In genomic region chr14:100392266-100392850, GRCh38 we compare ENCODE assay signal across 22 cellular contexts. TPM values are rescaled to one million over a fixed set of nuclear protein-coding genes. Genes with fewer than 3 reads are reported as not detected.
DNase-seq lines count a peak whose midpoint lies in the region; ATAC-seq and TF ChIP-seq lines count a peak whose summit lies in the region.
"Had no signal": no experiment of that assay in that cellular context is flagged by ENCODE, and none has a peak within 500 bp of the region (broad histone marks: within the 10 kb centered on the region; RNA-seq: fewer than 3 reads in every experiment).

No MANE protein-coding gene starts in this region.

- no peaks in the 10 kb centered on the region for H3K27me3 ChIP-seq in breast epithelium
- no peaks in the 10 kb centered on the region for H3K27me3 ChIP-seq in naive thymus-derived CD4-positive, alpha-beta T cell (ENCODE audit: control insufficient read depth in 2 of 2, insufficient read depth in 2 of 2, low read length in 2 of 2)
- H3K27me3 ChIP-seq: adrenal gland, colonic mucosa had no signal

- H3K4me3 Mint-ChIP-seq in MCF 10A (ENCODE audit: unreplicated experiment) (no peak overlapping the region), type B pancreatic cell (peak overlapping the region; percentile 22)
- no peak overlapping the region for H3K4me3 Mint-ChIP-seq in naive thymus-derived CD4-positive, alpha-beta T cell
- no peak overlapping the region for H3K4me3 Mint-ChIP-seq in stimulated activated naive CD8-positive, alpha-beta T cell treated with anti-CD3 and anti-CD28 coated beads, Interleukin-15, amount 100 ng/mL, for 72 hours
- H3K4me3 Mint-ChIP-seq: activated T-helper 1 cell treated with anti-CD3 and anti-CD28 coated beads, Interleukin-12 subunit alpha, Interleukin-12 subunit beta, Interleukin-2, Interleukin-4 antibody, amounts not matched to agents 30 ng/mL and 10 ng/mL and 1 ng/mL, durations not matched to agents 14 hours and 24 hours and 36 hours; naive B cell; stimulated activated effector memory CD8-positive, alpha-beta T cell treated with anti-CD3 and anti-CD28 coated beads, Interleukin-12 subunit alpha, Interleukin-12 subunit beta, amount 100 ng/mL, for 72 hours had no signal

- BruUV-seq in MCF 10A (replicated peaks; lab: Mats Ljungman, UMichigan): no TSS peak

- no peaks in the 10 kb centered on the region for H3K4me1 ChIP-seq in breast epithelium
- H3K4me1 ChIP-seq in naive thymus-derived CD4-positive, alpha-beta T cell (ENCODE audit: control insufficient read depth in 2 of 2, insufficient read depth in 2 of 2, low read length in 2 of 2): peaks cover 3 to 6% of the 10 kb centered on the region in 2 donors

- no peak for ATAC-seq in naive thymus-derived CD4-positive, alpha-beta T cell
- ATAC-seq in GM18511 (IDR thresholded peaks at IDR 0.05; ENCODE audit: unreplicated experiment): no peak
- ATAC-seq in stimulated activated naive CD8-positive, alpha-beta T cell treated with anti-CD3 and anti-CD28 coated beads, Interleukin-15, amount 100 ng/mL, for 72 hours: no peak
- ATAC-seq: left lobe of liver; right cardiac atrium; stimulated activated effector memory CD8-positive, alpha-beta T cell treated with anti-CD3 and anti-CD28 coated beads, Interleukin-12 subunit alpha, Interleukin-12 subunit beta, amount 100 ng/mL, for 72 hours had no signal

- DNase-seq in MCF 10A (ENCODE audit: unreplicated experiment): no peak
- DNase-seq in breast epithelium (ENCODE audit: low spot score in 2 of 2): no peak
- DNase-seq in NCI-H69 (lab: John Stamatoyannopoulos, UW): peak; percentile 80
- peak; percentile 69 for DNase-seq in fibroblast of mammary gland (ENCODE audit: low read depth)
- no peak for DNase-seq in type B pancreatic cell (ENCODE audit: extremely low spot score, unreplicated experiment)
- DNase-seq in naive thymus-derived CD4-positive, alpha-beta T cell: no peak
- no peak for DNase-seq in stimulated activated naive CD8-positive, alpha-beta T cell treated with anti-CD3 and anti-CD28 coated beads, Interleukin-15, amount 100 ng/mL, for 72 hours
- DNase-seq: ACHN; activated CD4-positive, alpha-beta T cell treated with anti-CD3 and anti-CD28 coated beads, Interleukin-2, amount 50 U/mL, for 4 hours; colonic mucosa; hypothalamus; KBM-7; naive B cell; NCI-H187; NCI-H748 treated with DMSO at 0.1 percent for 48 hours; right cardiac atrium had no signal

- no peak for TF ChIP-seq POLR2A in breast epithelium (IDR thresholded peaks at IDR 0.05)

- POLR2A ChIA-PET in MCF 10A (lab: Yijun Ruan, JAX): interaction anchor here (1.2 to 1.3 kb wide), 2 partner anchors 17 to 31 kb away, joined by 3 to 4 read pairs; no protein-coding TSS in a partner anchor
- POLR2A ChIA-PET in naive thymus-derived CD4-positive, alpha-beta T cell (lab: Charles Lee): no interaction called here

- H3K36me3 ChIP-seq in breast epithelium: no peaks in the 10 kb centered on the region
- H3K36me3 ChIP-seq in naive thymus-derived CD4-positive, alpha-beta T cell (ENCODE audit: control insufficient read depth in 2 of 3, insufficient read depth in 3 of 3, low read length in 3 of 3): peaks cover 0 to 4% (median 0%) of the 10 kb centered on the region in 3 experiments
- H3K36me3 ChIP-seq: adrenal gland, colonic mucosa, HAP-1 had no signal

- no peak for TF ChIP-seq CTCF in MCF 10A (IDR thresholded peaks at IDR 0.05; ENCODE audit: unreplicated experiment)
- no peak for TF ChIP-seq CTCF in breast epithelium (IDR thresholded peaks at IDR 0.05)
- no peak for TF ChIP-seq CTCF in fibroblast of mammary gland (conservative IDR thresholded peaks at IDR 0.05; ENCODE audit: control insufficient read depth, insufficient read depth, low read depth, low read length)
- TF ChIP-seq CTCF in type B pancreatic cell (conservative IDR thresholded peaks at IDR 0.05): no peak

- H3K27ac Mint-ChIP-seq in MCF 10A (ENCODE audit: low read depth, unreplicated experiment) (peak overlapping the region; percentile 36), type B pancreatic cell (no peak overlapping the region)
- H3K27ac Mint-ChIP-seq in naive thymus-derived CD4-positive, alpha-beta T cell: no peak overlapping the region
- no peak overlapping the region for H3K27ac Mint-ChIP-seq in stimulated activated naive CD8-positive, alpha-beta T cell treated with anti-CD3 and anti-CD28 coated beads, Interleukin-15, amount 100 ng/mL, for 72 hours
- H3K27ac Mint-ChIP-seq: activated T-helper 1 cell treated with anti-CD3 and anti-CD28 coated beads, Interleukin-12 subunit alpha, Interleukin-12 subunit beta, Interleukin-2, Interleukin-4 antibody, amounts not matched to agents 30 ng/mL and 10 ng/mL and 1 ng/mL, durations not matched to agents 14 hours and 24 hours and 36 hours had no signal

- CTCF ChIA-PET in MCF 10A (lab: Yijun Ruan, JAX): interaction anchor here (0.7 to 1.8 kb wide), 3 partner anchors 47 to 137 kb away, joined by 3 to 5 read pairs (median 3); no protein-coding TSS in a partner anchor
- CTCF ChIA-PET in naive thymus-derived CD4-positive, alpha-beta T cell (lab: Charles Lee): no interaction called here

- no peak overlapping the region for H3K4me3 ChIP-seq in breast epithelium
- H3K4me3 ChIP-seq in fibroblast of mammary gland (ENCODE audit: control insufficient read depth, low read depth, low read length): no peak overlapping the region
- no peak overlapping the region for H3K4me3 ChIP-seq in naive thymus-derived CD4-positive, alpha-beta T cell (ENCODE audit: low read length)
- H3K4me3 ChIP-seq: adrenal gland, colonic mucosa, HAP-1 had no signal

- H3K4me1 Mint-ChIP-seq in MCF 10A (ENCODE audit: insufficient read depth, unreplicated experiment): peaks cover 22% of the 10 kb centered on the region
- peaks cover 71% of the 10 kb centered on the region for H3K4me1 Mint-ChIP-seq in type B pancreatic cell (ENCODE audit: unreplicated experiment)
- H3K4me1 Mint-ChIP-seq in naive thymus-derived CD4-positive, alpha-beta T cell: peaks cover 10 to 38% (median 29%) of the 10 kb centered on the region in 7 donors
- H3K4me1 Mint-ChIP-seq in stimulated activated naive CD8-positive, alpha-beta T cell treated with anti-CD3 and anti-CD28 coated beads, Interleukin-15, amount 100 ng/mL, for 72 hours: peaks cover 17% of the 10 kb centered on the region

- no peak overlapping the region for H3K27ac ChIP-seq in breast epithelium
- no peak overlapping the region for H3K27ac ChIP-seq in naive thymus-derived CD4-positive, alpha-beta T cell (ENCODE audit: low read depth, low read length)
- H3K27ac ChIP-seq: colonic mucosa had no signal

- H3K36me3 Mint-ChIP-seq in MCF 10A (ENCODE audit: insufficient read depth, unreplicated experiment) (peaks cover 18% of the 10 kb centered on the region), type B pancreatic cell (peaks cover 7% of the 10 kb centered on the region)
- H3K36me3 Mint-ChIP-seq in naive thymus-derived CD4-positive, alpha-beta T cell: peaks cover 0 to 26% (median 9%) of the 10 kb centered on the region in 5 donors
- H3K36me3 Mint-ChIP-seq: stimulated activated effector memory CD8-positive, alpha-beta T cell treated with anti-CD3 and anti-CD28 coated beads, Interleukin-12 subunit alpha, Interleukin-12 subunit beta, amount 100 ng/mL, for 72 hours had no signal

- H3K27me3 Mint-ChIP-seq in MCF 10A (ENCODE audit: insufficient read depth, unreplicated experiment): no peaks in the 10 kb centered on the region
- H3K27me3 Mint-ChIP-seq in type B pancreatic cell: no peaks in the 10 kb centered on the region
- H3K27me3 Mint-ChIP-seq in naive thymus-derived CD4-positive, alpha-beta T cell: no peaks in the 10 kb centered on the region
- no peaks in the 10 kb centered on the region for H3K27me3 Mint-ChIP-seq in stimulated activated naive CD8-positive, alpha-beta T cell treated with anti-CD3 and anti-CD28 coated beads, Interleukin-15, amount 100 ng/mL, for 72 hours
- H3K27me3 Mint-ChIP-seq: naive B cell had no signal

- intact Hi-C loops in MCF 10A (cut with micrococcal nuclease) (no loop called here), breast epithelium (cut with DNase I; ENCODE audit: low total_unique reads) (no loop called here)
- intact Hi-C loops in naive thymus-derived CD4-positive, alpha-beta T cell (cut with micrococcal nuclease): no loop called here

- H3K9me3 Mint-ChIP-seq in MCF 10A (ENCODE audit: unreplicated experiment) (no peaks in the 10 kb centered on the region), type B pancreatic cell (no peaks in the 10 kb centered on the region)
- H3K9me3 Mint-ChIP-seq in naive thymus-derived CD4-positive, alpha-beta T cell: no peaks in the 10 kb centered on the region
- no peaks in the 10 kb centered on the region for H3K9me3 Mint-ChIP-seq in stimulated activated naive CD8-positive, alpha-beta T cell treated with anti-CD3 and anti-CD28 coated beads, Interleukin-15, amount 100 ng/mL, for 72 hours
- H3K9me3 Mint-ChIP-seq: activated T-helper 1 cell treated with anti-CD3 and anti-CD28 coated beads, Interleukin-12 subunit alpha, Interleukin-12 subunit beta, Interleukin-2, Interleukin-4 antibody, amounts not matched to agents 30 ng/mL and 10 ng/mL and 1 ng/mL, durations not matched to agents 14 hours and 24 hours and 36 hours; naive B cell; stimulated activated effector memory CD8-positive, alpha-beta T cell treated with anti-CD3 and anti-CD28 coated beads, Interleukin-12 subunit alpha, Interleukin-12 subunit beta, amount 100 ng/mL, for 72 hours had no signal

- no peaks in the 10 kb centered on the region for H3K9me3 ChIP-seq in breast epithelium
- no peaks in the 10 kb centered on the region for H3K9me3 ChIP-seq in naive thymus-derived CD4-positive, alpha-beta T cell (ENCODE audit: control insufficient read depth in 2 of 3, low read length in 3 of 3)
- H3K9me3 ChIP-seq: adrenal gland, colonic mucosa, HAP-1 had no signal

RNA-seq across cellular contexts. Expression of gene WDR25, which starts 16.1 kb away (rescaled TPM):
- 14.3 and 18.2 TPM in 2 replicates for total RNA-seq in MCF 10A (2022)
- 10 to 100 TPM in 2 of 3 donors, 1 to 10 TPM in 1; 8.0 to 14.2 (median 12.5) TPM for total RNA-seq in breast epithelium
- 9.6 and 11.3 TPM in 2 replicates for total RNA-seq in type B pancreatic cell (ENCODE audit: low replicate concordance)
- 10 to 100 TPM in 1 of 5 experiments, 1 to 10 TPM in 4; 5.4 to 11.6 (median 6.6) TPM for total RNA-seq in naive thymus-derived CD4-positive, alpha-beta T cell
- 10 to 100 TPM; 12.2 to 18.1 TPM for polyA plus RNA-seq in naive thymus-derived CD4-positive, alpha-beta T cell

Comparison
In these comparisons a context has a peak if more than half of its experiments do, and no peak if none do; other contexts are left out.
1. DNase-seq: peak in NCI-H69 (single experiment) and fibroblast of mammary gland (single experiment); none in MCF 10A (single experiment), breast epithelium (0 of 2), type B pancreatic cell (single experiment), naive thymus-derived CD4-positive, alpha-beta T cell (0 of 9) and stimulated activated naive CD8-positive, alpha-beta T cell treated with anti-CD3 and anti-CD28 coated beads, Interleukin-15, amount 100 ng/mL, for 72 hours (0 of 2).